Comparison of ENCODE assay signal across 10 cellular contexts in genomic region chr2:46164581-46165301, GRCh38.
DNase-seq lines count a peak whose midpoint lies in the region; ATAC-seq, FAIRE-seq and TF ChIP-seq lines count a peak whose summit lies in the region.
"Had no signal": no experiment of that assay in that cellular context is flagged by ENCODE, and none has a peak within 500 bp of the region (broad histone marks: within the 10 kb centered on the region; RNA-seq: fewer than 3 reads in every experiment).

No MANE protein-coding gene starts in this region.

- H3K9me3 ChIP-seq in A549 (no peaks in the 10 kb centered on the region), Peyer's patch (no peaks in the 10 kb centered on the region), neural progenitor cell (ENCODE audit: low read depth) (no peaks in the 10 kb centered on the region)

- TF ChIP-seq CTCF in A549 (IDR thresholded peaks at IDR 0.05) (no peak), Peyer's patch (IDR thresholded peaks at IDR 0.05) (no peak), neural progenitor cell (IDR thresholded peaks at IDR 0.05) (no peak)

- peak in 1 of 2 experiments; percentile 51; a peak in 2 of 5 replicates for TF ChIP-seq EP300 in A549 (IDR thresholded peaks at IDR 0.05)

- H3K4me1 ChIP-seq in A549 (peaks cover 77% of the 10 kb centered on the region), Peyer's patch (peaks cover 0 to 8% (median 0%) of the 10 kb centered on the region in 4 donors), neural progenitor cell (peaks cover 6% of the 10 kb centered on the region)

- no peaks in the 10 kb centered on the region for H4K20me1 ChIP-seq in neural progenitor cell (ENCODE audit: low read depth)

- DNase-seq in A549 (ENCODE audit: low read depth in 1 of 2, low spot score in 1 of 2) (peak; percentile 88 to 91), Peyer's patch (peak in 2 of 3 donors; percentile 20 to 73), fibroblast of the conjunctiva (ENCODE audit: low read depth) (peak; percentile 96), neural progenitor cell (ENCODE audit: low spot score) (no peak), SKM-1 treated with dmso at 0.1 percent for 144 hours (lab: John Stamatoyannopoulos, UW; ENCODE audit: unreplicated experiment) (no peak)
- no peak for DNase-seq in stimulated activated naive CD4-positive, alpha-beta T cell treated with Interleukin-2 at 50 U/mL for 16 hours (lab: John Stamatoyannopoulos, UW)

- ATAC-seq in A549 (peak; percentile 65 to 81), GM18498 (IDR thresholded peaks at IDR 0.05; ENCODE audit: unreplicated experiment) (no peak), GM21786 (IDR thresholded peaks at IDR 0.05; ENCODE audit: unreplicated experiment) (no peak)

- TF ChIP-seq POLR2A in A549 (IDR thresholded peaks at IDR 0.05; ENCODE audit: low read length) = no peak
- no peak for TF ChIP-seq POLR2A in Peyer's patch (IDR thresholded peaks at IDR 0.05)

- CTCF ChIA-PET in A549 (lab: Yijun Ruan, JAX) = interaction anchor here (0.7 to 3.0 kb wide), 10 partner anchors 9 to 762 kb away, joined by 3 to 17 read pairs (median 4); no protein-coding TSS in a partner anchor

- peak overlapping the region; percentile 30 for H3K4me3 Mint-ChIP-seq in neural progenitor cell
- H3K4me3 Mint-ChIP-seq: activated naive CD8-positive, alpha-beta T cell had no signal

- peaks cover 24% of the 10 kb centered on the region for H3K4me1 Mint-ChIP-seq in neural progenitor cell

- TF ChIP-seq RAD21 in A549 (conservative IDR thresholded peaks at IDR 0.05 in 1 of 2, IDR thresholded peaks at IDR 0.05 in 1 of 2) = peak in 1 of 2 experiments; percentile 42; a peak in 4 of 5 replicates

- H3K36me3 Mint-ChIP-seq in neural progenitor cell = no peaks in the 10 kb centered on the region

- H3K4me2 ChIP-seq in A549 (peak overlapping the region; percentile 72), neural progenitor cell (no peak overlapping the region)

- H3K4me3 ChIP-seq in A549 (peak overlapping the region; percentile 1; the same call in 1 of the 3 replicates), Peyer's patch (no peak overlapping the region), neural progenitor cell (no peak overlapping the region)

- peak; percentile 84 for FAIRE-seq in A549 (lab: Jason Lieb, UNC)

- peaks cover 3% of the 10 kb centered on the region for H3K27me3 Mint-ChIP-seq in neural progenitor cell (ENCODE audit: insufficient read depth, low read depth)
- H3K27me3 Mint-ChIP-seq: activated naive CD8-positive, alpha-beta T cell had no signal

- H3K36me3 ChIP-seq in Peyer's patch = no peaks in the 10 kb centered on the region
- H3K36me3 ChIP-seq in neural progenitor cell = no peaks in the 10 kb centered on the region

- no peaks in the 10 kb centered on the region for H3F3A ChIP-seq in neural progenitor cell (ENCODE audit: low read depth)

- H3K27ac Mint-ChIP-seq in neural progenitor cell = peak overlapping the region; percentile 65
- H3K27ac Mint-ChIP-seq: activated naive CD8-positive, alpha-beta T cell had no signal

- no peaks in the 10 kb centered on the region for H3K79me2 ChIP-seq in neural progenitor cell (ENCODE audit: low read depth)

- H3K27me3 ChIP-seq in Peyer's patch = no peaks in the 10 kb centered on the region
- H3K27me3 ChIP-seq in neural progenitor cell = no peaks in the 10 kb centered on the region

- H2AFZ ChIP-seq in neural progenitor cell (replicated peaks) = no peak overlapping the region

- 9% methylated on average over 10 of the region's 10 CpGs for WGBS in A549 (ENCODE audit: missing lambda C conversion rate)

- no peaks in the 10 kb centered on the region for H3K9me3 Mint-ChIP-seq in neural progenitor cell

- no peak overlapping the region for H3K9ac ChIP-seq in neural progenitor cell

- H3K27ac ChIP-seq in A549 (peak overlapping the region; percentile 85 to 89), Peyer's patch (peak overlapping the region in 3 of 4 donors; percentile 2 to 8 (median 5)), neural progenitor cell (no peak overlapping the region)
- H3K27ac ChIP-seq: C4-2B had no signal

- POLR2A ChIA-PET in A549 (lab: Yijun Ruan, JAX) = interaction anchor here (0.6 to 1.3 kb wide), 4 partner anchors 67 to 199 kb away, joined by 3 to 6 read pairs (median 4); partner anchors contain the start of gene EPAS1

TF ChIP-seq in A549, 52 proteins besides CTCF, POLR2A, EP300 and RAD21 (continues in another document):
- TF ChIP-seq TFCP2L1 (CRISPR knock-in tag; IDR thresholded peaks at IDR 0.05) (no peak), HDAC2 (IDR thresholded peaks at IDR 0.05) (no peak), EHF (CRISPR knock-in tag; IDR thresholded peaks at IDR 0.05) (no peak), PBX3 (IDR thresholded peaks at IDR 0.05) (peak; percentile 51; the same call in 1 of the 2 replicates), HOXB13 (CRISPR knock-in tag; IDR thresholded peaks at IDR 0.05; ENCODE audit: low read depth) (no peak), HOXB5 (CRISPR knock-in tag; IDR thresholded peaks at IDR 0.05) (no peak), JUN (IDR thresholded peaks at IDR 0.05) (peak in 1 of 2 experiments; percentile 6; a peak in 3 of 5 replicates), MAX (IDR thresholded peaks at IDR 0.05) (peak; percentile 44; the same call in 1 of the 2 replicates), FOXS1 (CRISPR knock-in tag; IDR thresholded peaks at IDR 0.05) (no peak), REST (IDR thresholded peaks at IDR 0.05) (no peak), NR3C1 (IDR thresholded peaks at IDR 0.05) (no peak), ZNF302 (CRISPR knock-in tag; IDR thresholded peaks at IDR 0.05) (no peak), JUNB (IDR thresholded peaks at IDR 0.05) (peak; percentile 63; the same call in 1 of the 2 replicates), RARB (CRISPR knock-in tag; IDR thresholded peaks at IDR 0.05) (no peak), FOSB (CRISPR knock-in tag; IDR thresholded peaks at IDR 0.05) (no peak), PHF8 (IDR thresholded peaks at IDR 0.05; ENCODE audit: borderline replicate concordance, low read depth) (no peak), ZFP36 (IDR thresholded peaks at IDR 0.05; ENCODE audit: borderline replicate concordance, partially characterized antibody) (no peak), FOSL2 (IDR thresholded peaks at IDR 0.05) (peak; percentile 53; the same call in 1 of the 2 replicates), FOSL2 (CRISPR knock-in tag; IDR thresholded peaks at IDR 0.05) (peak; percentile 69), USF2 (IDR thresholded peaks at IDR 0.05) (no peak), POLR2AphosphoS2 (conservative IDR thresholded peaks at IDR 0.05; ENCODE audit: low read length) (no peak), GATA3 (IDR thresholded peaks at IDR 0.05; ENCODE audit: borderline replicate concordance) (peak; percentile 78; the same call in 1 of the 2 replicates), SMC3 (IDR thresholded peaks at IDR 0.05) (peak; percentile 24; the same call in 2 of the 3 replicates), RNF2 (IDR thresholded peaks at IDR 0.05; ENCODE audit: borderline replicate concordance, low read depth) (no peak), HOXA7 (CRISPR knock-in tag; IDR thresholded peaks at IDR 0.05) (no peak), CEBPB (IDR thresholded peaks at IDR 0.05) (peak in 1 of 2 experiments; percentile 7; a peak in 1 of 4 replicates), CBX8 (IDR thresholded peaks at IDR 0.05) (no peak)

Comparison
In these comparisons a context has a peak if more than half of its experiments do, and no peak if none do; other contexts are left out.
1. ATAC-seq: peak in A549 (2 of 2); none in GM18498 (single experiment) and GM21786 (single experiment).
2. DNase-seq: peak in A549 (2 of 2), Peyer's patch (2 of 3) and fibroblast of the conjunctiva (single experiment); none in neural progenitor cell (single experiment), SKM-1 treated with dmso at 0.1 percent for 144 hours (single experiment) and stimulated activated naive CD4-positive, alpha-beta T cell treated with Interleukin-2 at 50 U/mL for 16 hours (single experiment).